Comparison of ENCODE assay signal across 18 cellular contexts in the genomic region with DNA sequence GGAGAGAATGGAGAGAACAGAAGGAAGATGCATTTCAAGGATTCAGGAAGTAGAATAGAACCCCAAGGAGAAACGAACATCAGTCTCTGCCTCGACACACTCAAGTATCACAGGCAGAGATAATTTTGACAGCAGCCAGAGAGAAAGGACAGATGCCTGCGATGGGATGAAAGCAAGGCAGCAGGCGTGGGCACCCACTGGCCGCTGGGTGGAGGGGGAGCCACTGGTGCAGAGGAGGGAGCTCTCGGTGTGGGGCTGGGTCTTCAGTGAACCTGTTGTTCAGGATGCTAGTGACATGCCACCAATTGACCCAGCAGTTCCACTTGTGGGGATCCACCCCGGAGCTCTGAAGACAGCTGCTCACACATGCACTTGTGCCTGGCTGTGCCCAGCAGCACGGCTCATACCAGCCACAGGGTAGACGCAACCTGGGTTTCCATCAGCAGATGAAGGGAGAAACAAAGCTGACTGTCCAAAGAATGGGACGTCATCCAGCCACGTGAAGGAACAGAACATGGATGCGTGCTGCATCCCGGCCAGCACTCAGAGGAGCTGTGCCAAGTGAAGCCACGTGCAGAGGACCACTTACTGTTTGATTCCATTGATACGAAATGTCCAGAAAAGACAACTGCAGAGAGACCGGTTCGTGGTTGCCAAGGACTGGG.
DNase-seq lines count a peak whose midpoint lies in the region; ATAC-seq and TF ChIP-seq lines count a peak whose summit lies in the region.
"Had no signal": no experiment of that assay in that cellular context is flagged by ENCODE, and none has a peak within 500 bp of the region (broad histone marks: within the 10 kb centered on the region; RNA-seq: fewer than 3 reads in every experiment).

No MANE protein-coding gene starts in this region.

- no peak for TF ChIP-seq CTCF in CD14-positive monocyte (IDR thresholded peaks at IDR 0.05)

- H3K27ac Mint-ChIP-seq in CD14-positive monocyte, result peak overlapping the region in 4 of 7 donors; percentile 4 to 41 (median 24)
- peak overlapping the region; percentile 79 for H3K27ac Mint-ChIP-seq in stimulated activated naive B cell treated with anti-CD40 and anti-IgM and Interleukin-4, amounts not matched to agents 10 μg/mL and 1 μg/mL and 100 μg/mL, for 72 hours
- H3K27ac Mint-ChIP-seq: activated naive CD8-positive, alpha-beta T cell treated with anti-CD3 and anti-CD28 coated beads, Interleukin-2, amount 10 ng/mL, durations not matched to agents 7 days and 5 days; T-helper 1 cell treated with Interleukin-12 subunit alpha and Interleukin-12 subunit beta and Interleukin-4 antibody, amounts not matched to agents 30 μg/mL and 1 μg/mL, for 36 hours had no signal

- H3K36me3 Mint-ChIP-seq in CD14-positive monocyte, result peaks cover 46 to 69% of the 10 kb centered on the region in 2 donors
- H3K36me3 Mint-ChIP-seq in stimulated activated naive B cell treated with anti-CD40 and anti-IgM and Interleukin-4, amounts not matched to agents 10 μg/mL and 1 μg/mL and 100 μg/mL, for 72 hours, result peaks cover 49 to 53% of the 10 kb centered on the region in 2 donors

- ATAC-seq in stimulated activated naive B cell treated with anti-CD40 and anti-IgM and Interleukin-4, amounts not matched to agents 10 μg/mL and 1 μg/mL and 100 μg/mL, for 72 hours (replicated peaks), result no peak
- ATAC-seq in GM19035 (IDR thresholded peaks at IDR 0.05; ENCODE audit: unreplicated experiment) (no peak), HG02610 (IDR thresholded peaks at IDR 0.05; ENCODE audit: unreplicated experiment) (no peak)

- intact Hi-C loops in CD14-positive monocyte (cut with micrococcal nuclease), result no loop called here

- no peaks in the 10 kb centered on the region for H3K27me3 Mint-ChIP-seq in CD14-positive monocyte (ENCODE audit: low read depth in 3 of 3)
- H3K27me3 Mint-ChIP-seq in stimulated activated naive B cell treated with anti-CD40 and anti-IgM and Interleukin-4, amounts not matched to agents 10 μg/mL and 1 μg/mL and 100 μg/mL, for 72 hours, result no peaks in the 10 kb centered on the region
- H3K27me3 Mint-ChIP-seq: activated naive CD8-positive, alpha-beta T cell treated with anti-CD3 and anti-CD28 coated beads, Interleukin-2, amount 10 ng/mL, durations not matched to agents 7 days and 5 days; central memory CD8-positive, alpha-beta T cell had no signal

- DNase-seq in CD14-positive monocyte (ENCODE audit: low spot score), result peak; percentile 18
- DNase-seq in cerebellar nuclear complex (lab: John Stamatoyannopoulos, UW), result peak; percentile 77 to 84
- peak; percentile 33 for DNase-seq in medulla oblongata (ENCODE audit: extremely low spot score)
- no peak for DNase-seq in stimulated activated naive B cell treated with anti-CD40 and anti-IgM and Interleukin-4, amounts not matched to agents 10 μg/mL and 1 μg/mL and 100 μg/mL, for 72 hours
- no peak for DNase-seq in DMS79 (lab: John Stamatoyannopoulos, UW)
- DNase-seq: activated CD4-positive, alpha-beta T cell treated with anti-CD3 and anti-CD28 coated beads for 4 hours; activated CD8-positive, alpha-beta memory T cell treated with anti-CD3 and anti-CD28 coated beads for 24 hours; activated effector memory CD4-positive, alpha-beta T cell treated with anti-CD3 and anti-CD28 coated beads, Interleukin-2, amount 50 U/mL, for 16 hours; activated naive CD8-positive, alpha-beta T cell treated with anti-CD3 and anti-CD28 coated beads, Interleukin-2, amount 10 ng/mL, durations not matched to agents 7 days and 5 days; GDM1; islet precursor cell; NCI-H1436 treated with DMSO at 0.1 percent for 48 hours; NCI-H446 treated with DMSO at 0.1 percent for 48 hours; upper lobe of left lung had no signal

- H3K9me3 Mint-ChIP-seq in CD14-positive monocyte, result peaks cover 0 to 4% (median 0%) of the 10 kb centered on the region in 7 donors
- H3K9me3 Mint-ChIP-seq in stimulated activated naive B cell treated with anti-CD40 and anti-IgM and Interleukin-4, amounts not matched to agents 10 μg/mL and 1 μg/mL and 100 μg/mL, for 72 hours, result no peaks in the 10 kb centered on the region
- H3K9me3 Mint-ChIP-seq: activated naive CD8-positive, alpha-beta T cell treated with anti-CD3 and anti-CD28 coated beads, Interleukin-2, amount 10 ng/mL, durations not matched to agents 7 days and 5 days; central memory CD8-positive, alpha-beta T cell; T-helper 1 cell treated with Interleukin-12 subunit alpha and Interleukin-12 subunit beta and Interleukin-4 antibody, amounts not matched to agents 30 μg/mL and 1 μg/mL, for 36 hours had no signal

- no peak overlapping the region for H3K4me3 Mint-ChIP-seq in CD14-positive monocyte
- H3K4me3 Mint-ChIP-seq in stimulated activated naive B cell treated with anti-CD40 and anti-IgM and Interleukin-4, amounts not matched to agents 10 μg/mL and 1 μg/mL and 100 μg/mL, for 72 hours, result no peak overlapping the region
- H3K4me3 Mint-ChIP-seq: activated naive CD8-positive, alpha-beta T cell treated with anti-CD3 and anti-CD28 coated beads, Interleukin-2, amount 10 ng/mL, durations not matched to agents 7 days and 5 days; central memory CD8-positive, alpha-beta T cell; T-helper 1 cell treated with Interleukin-12 subunit alpha and Interleukin-12 subunit beta and Interleukin-4 antibody, amounts not matched to agents 30 μg/mL and 1 μg/mL, for 36 hours had no signal

- no peaks in the 10 kb centered on the region for H3K4me1 Mint-ChIP-seq in CD14-positive monocyte
- peaks cover 8 to 13% of the 10 kb centered on the region in 2 donors for H3K4me1 Mint-ChIP-seq in stimulated activated naive B cell treated with anti-CD40 and anti-IgM and Interleukin-4, amounts not matched to agents 10 μg/mL and 1 μg/mL and 100 μg/mL, for 72 hours
- H3K4me1 Mint-ChIP-seq: activated naive CD8-positive, alpha-beta T cell treated with anti-CD3 and anti-CD28 coated beads, Interleukin-2, amount 10 ng/mL, durations not matched to agents 7 days and 5 days had no signal

Comparison
In these comparisons a context has a peak if more than half of its experiments do, and no peak if none do; other contexts are left out.
1. DNase-seq: peak in CD14-positive monocyte (single experiment), cerebellar nuclear complex (2 of 2) and medulla oblongata (single experiment); none in stimulated activated naive B cell treated with anti-CD40 and anti-IgM and Interleukin-4, amounts not matched to agents 10 μg/mL and 1 μg/mL and 100 μg/mL, for 72 hours (single experiment) and DMS79 (single experiment).